ENCODE assay signal across 15 cellular contexts in genomic region chr13:33869005-33869404, GRCh38. TPM values are rescaled to one million over a fixed set of nuclear protein-coding genes. Genes with fewer than 3 reads are reported as not detected.
DNase-seq lines count a peak whose midpoint lies in the region; ATAC-seq and TF ChIP-seq lines count a peak whose summit lies in the region.
"Had no signal": no experiment of that assay in that cellular context is flagged by ENCODE, and none has a peak within 500 bp of the region (broad histone marks: within the 10 kb centered on the region; RNA-seq: fewer than 3 reads in every experiment).

No MANE protein-coding gene starts in this region.

- H3K4ac ChIP-seq in mesenchymal stem cell (ENCODE audit: low read depth in 1 of 2, low read length in 2 of 2), result no peak overlapping the region

- H3K9me3 ChIP-seq in mesenchymal stem cell (ENCODE audit: control insufficient read depth, low read length), result no peaks in the 10 kb centered on the region
- H3K9me3 ChIP-seq: Peyer's patch had no signal

- H3K27ac ChIP-seq in mesenchymal stem cell (ENCODE audit: low read length, poor library complexity, severe bottlenecking), result peak overlapping the region; percentile 8
- H3K27ac ChIP-seq: BLaER1, Peyer's patch had no signal

- H4K91ac ChIP-seq in mesenchymal stem cell (ENCODE audit: low read length), result no peak overlapping the region

- H2AK5ac ChIP-seq in mesenchymal stem cell (ENCODE audit: low read length, severe bottlenecking), result no peak overlapping the region

- H3K79me1 ChIP-seq in mesenchymal stem cell (replicated peaks; ENCODE audit: low read length, poor library complexity, severe bottlenecking), result no peaks in the 10 kb centered on the region

- DNase-seq in Caki2 (ENCODE audit: low read depth) (peak; percentile 31), astrocyte of the hippocampus (ENCODE audit: low read depth, low spot score) (peak; percentile 68), mesenchymal stem cell (no peak), NCI-H2196 treated with DMSO at 0.1 percent for 48 hours (lab: John Stamatoyannopoulos, UW; ENCODE audit: unreplicated experiment) (no peak), SK-N-DZ (ENCODE audit: low spot score) (no peak)
- DNase-seq: H9, NCI-H1436, NCI-H2029 treated with DMSO at 0.1 percent for 48 hours, NCI-H226, NCI-H526, Peyer's patch, SHP77 had no signal

- peaks cover 1% of the 10 kb centered on the region for H3K4me1 ChIP-seq in mesenchymal stem cell (ENCODE audit: control insufficient read depth, insufficient read depth, low read depth, low read length)
- H3K4me1 ChIP-seq: Peyer's patch had no signal

- no peak for ATAC-seq in HG03521 (IDR thresholded peaks at IDR 0.05; ENCODE audit: unreplicated experiment)

- no peak overlapping the region for H3K4me3 ChIP-seq in mesenchymal stem cell (ENCODE audit: insufficient read depth in 1 of 2, low read depth in 1 of 2, low read length in 2 of 2)
- H3K4me3 ChIP-seq: BLaER1, Peyer's patch had no signal

- H3K9ac ChIP-seq in mesenchymal stem cell (ENCODE audit: low read length), result no peak overlapping the region
- H3K9ac ChIP-seq: BLaER1 had no signal

- no peaks in the 10 kb centered on the region for H3K27me3 ChIP-seq in mesenchymal stem cell (ENCODE audit: control insufficient read depth in 1 of 2, insufficient read depth in 1 of 2, low read length in 2 of 2)
- H3K27me3 ChIP-seq: BLaER1, Peyer's patch had no signal

- H3K36me3 ChIP-seq in mesenchymal stem cell (ENCODE audit: control insufficient read depth in 1 of 2, insufficient read depth in 2 of 2, low read depth in 1 of 2, low read length in 2 of 2), result no peaks in the 10 kb centered on the region
- H3K36me3 ChIP-seq: Peyer's patch had no signal

- no peak overlapping the region for H2BK120ac ChIP-seq in mesenchymal stem cell (ENCODE audit: low read depth, low read length)

- TF ChIP-seq RAD21 in Ishikawa (IDR thresholded peaks at IDR 0.05; ENCODE audit: low read depth), result peak; percentile 14; the same call in 1 of the 2 replicates

- H4K8ac ChIP-seq in mesenchymal stem cell (ENCODE audit: low read length), result no peak overlapping the region

- H2BK12ac ChIP-seq in mesenchymal stem cell (ENCODE audit: low read length in 2 of 2), result no peak overlapping the region

- H2AFZ ChIP-seq in mesenchymal stem cell (ENCODE audit: low read depth, low read length), result no peak overlapping the region

- TF ChIP-seq EP300 in Ishikawa (IDR thresholded peaks at IDR 0.05; ENCODE audit: borderline replicate concordance), result peak; percentile 59; the same call in 1 of the 2 replicates

- H3K4me2 ChIP-seq in mesenchymal stem cell (ENCODE audit: low read length, poor library complexity, severe bottlenecking), result no peak overlapping the region
- H3K4me2 ChIP-seq: BLaER1 had no signal

- H2BK5ac ChIP-seq in mesenchymal stem cell (ENCODE audit: low read depth, low read length, poor library complexity, severe bottlenecking), result no peak overlapping the region

- H2BK15ac ChIP-seq in mesenchymal stem cell (ENCODE audit: low read depth, poor library complexity, severe bottlenecking), result no peak overlapping the region

- no peak overlapping the region for H3K14ac ChIP-seq in mesenchymal stem cell (ENCODE audit: low read length in 2 of 2)

- H3K23ac ChIP-seq in mesenchymal stem cell (ENCODE audit: low read length in 2 of 2), result no peak overlapping the region

- no peak overlapping the region for H3K18ac ChIP-seq in mesenchymal stem cell (ENCODE audit: low read depth in 1 of 2, low read length in 2 of 2)

- in situ Hi-C loops in Caki2 (cut with HindIII; ENCODE audit: low pct_unique_long_range_greater_than_20kb, low sequenced_read_pairs), result no loop called here

TF ChIP-seq in Ishikawa, 13 proteins besides CTCF, POLR2A, EP300 and RAD21:
- TF ChIP-seq TCF12 (IDR thresholded peaks at IDR 0.05; ENCODE audit: low read depth), result peak; percentile 74
- TF ChIP-seq MAX (IDR thresholded peaks at IDR 0.05), result no peak
- peak; percentile 78 for TF ChIP-seq TEAD4 (IDR thresholded peaks at IDR 0.05)
- peak; percentile 25; the same call in 1 of the 2 replicates for TF ChIP-seq FOXM1 (IDR thresholded peaks at IDR 0.05; ENCODE audit: borderline replicate concordance, low read depth)
- no peak for TF ChIP-seq TAF1 (IDR thresholded peaks at IDR 0.05; ENCODE audit: low read depth)
- TF ChIP-seq CEBPB (IDR thresholded peaks at IDR 0.05), result 0 out of 2 replicates have a peak, but pooled peaks have one; percentile 32
- TF ChIP-seq YY1 (IDR thresholded peaks at IDR 0.05; ENCODE audit: low read depth), result no peak
- peak; percentile 37; the same call in 1 of the 2 replicates for TF ChIP-seq NFIC (IDR thresholded peaks at IDR 0.05)

RNA-seq across cellular contexts. Expression of gene RFC3, which starts 51.1 kb away (rescaled TPM):
- total RNA-seq in Caki2 (2014; rRNA removed; shearing (Covaris generic); ENCODE audit: low replicate concordance), result 14.5 and 19.0 TPM in 2 replicates
- polyA plus RNA-seq in mesenchymal stem cell (2013, experiment 1 of 2), result 4.6 TPM
- 4.7 TPM for polyA plus RNA-seq in mesenchymal stem cell (2013, experiment 2 of 2)
- 121 and 125 TPM in 2 replicates for polyA plus RNA-seq in SK-N-DZ (2014; cell fraction: cytosol; rRNA removed)
- polyA plus RNA-seq in SK-N-DZ (2014; cell fraction: nucleus; rRNA removed), result 108 and 120 TPM in 2 replicates

Comparison
In these comparisons a context has a peak if more than half of its experiments do, and no peak if none do; other contexts are left out.
1. DNase-seq: peak in Caki2 (single experiment) and astrocyte of the hippocampus (single experiment); none in mesenchymal stem cell (single experiment), NCI-H2196 treated with DMSO at 0.1 percent for 48 hours (single experiment) and SK-N-DZ (single experiment).